Comparison of ENCODE assay signal across 8 cellular contexts in genomic region chr11:61947486-61948210, GRCh38. TPM values are rescaled to one million over a fixed set of nuclear protein-coding genes. Genes with fewer than 3 reads are reported as not detected.
A peak's percentile ranks its signal among the peaks of the same experiment; 100 is the strongest.
DNase-seq lines count a peak whose midpoint lies in the region; ATAC-seq and TF ChIP-seq lines count a peak whose summit lies in the region.

No MANE protein-coding gene starts in this region.

- H3K27ac Mint-ChIP-seq in activated naive CD8-positive, alpha-beta T cell treated with anti-CD3 and anti-CD28 coated beads, Interleukin-2, amount 10 ng/mL, durations not matched to agents 7 days and 5 days: no peak overlapping the region
- no peak overlapping the region for H3K27ac Mint-ChIP-seq in progenitor cell of endocrine pancreas

- DNase-seq in GM12865 (ENCODE audit: low read depth) (peak; percentile 76), NCI-H1436 treated with DMSO at 0.1 percent for 48 hours (lab: John Stamatoyannopoulos, UW) (peak; percentile 31), SKM-1 treated with dmso at 0.1 percent for 144 hours (lab: John Stamatoyannopoulos, UW; ENCODE audit: unreplicated experiment) (peak; percentile 76), Right ventricle myocardium inferior (ENCODE audit: missing footprints) (peak; percentile 91), progenitor cell of endocrine pancreas (ENCODE audit: low spot score, unreplicated experiment) (peak; percentile 69)
- DNase-seq in activated naive CD8-positive, alpha-beta T cell treated with anti-CD3 and anti-CD28 coated beads, Interleukin-2, amount 10 ng/mL, durations not matched to agents 7 days and 5 days: peak; percentile 70

- peaks cover 3% of the 10 kb centered on the region for H3K27me3 Mint-ChIP-seq in activated naive CD8-positive, alpha-beta T cell treated with anti-CD3 and anti-CD28 coated beads, Interleukin-2, amount 10 ng/mL, durations not matched to agents 7 days and 5 days
- peaks cover 3% of the 10 kb centered on the region for H3K27me3 Mint-ChIP-seq in progenitor cell of endocrine pancreas

- H3K4me3 Mint-ChIP-seq in activated naive CD8-positive, alpha-beta T cell treated with anti-CD3 and anti-CD28 coated beads, Interleukin-2, amount 10 ng/mL, durations not matched to agents 7 days and 5 days: no peak overlapping the region
- no peak overlapping the region for H3K4me3 Mint-ChIP-seq in progenitor cell of endocrine pancreas (ENCODE audit: low read depth)

- POLR2A ChIA-PET in activated naive CD8-positive, alpha-beta T cell treated with anti-CD3 and anti-CD28 coated beads, Interleukin-2, amount 10 ng/mL, durations not matched to agents 7 days and 5 days (lab: Charles Lee): interaction anchor here (1.0 to 1.5 kb wide), 3 partner anchors 20 to 155 kb away, joined by 3 to 4 read pairs (median 3); partner anchors contain the start of genes FEN1, FTH1 and TMEM258

- no peak overlapping the region for H3K4me3 ChIP-seq in GM12865 (ENCODE audit: low read depth, low read length)

- H3K4me1 Mint-ChIP-seq in activated naive CD8-positive, alpha-beta T cell treated with anti-CD3 and anti-CD28 coated beads, Interleukin-2, amount 10 ng/mL, durations not matched to agents 7 days and 5 days: no peaks in the 10 kb centered on the region
- no peaks in the 10 kb centered on the region for H3K4me1 Mint-ChIP-seq in progenitor cell of endocrine pancreas (ENCODE audit: low read depth)

- peak; percentile 70 for ATAC-seq in activated naive CD8-positive, alpha-beta T cell treated with anti-CD3 and anti-CD28 coated beads, Interleukin-2, amount 10 ng/mL, durations not matched to agents 7 days and 5 days (ENCODE audit: low read depth)
- ATAC-seq in Right ventricle myocardium inferior: peak; percentile 79
- no peak for ATAC-seq in HG03354 (IDR thresholded peaks at IDR 0.05; ENCODE audit: poor library complexity, severe bottlenecking, unreplicated experiment)
- ATAC-seq in GM18517 (IDR thresholded peaks at IDR 0.05; ENCODE audit: unreplicated experiment): no peak

- H3K36me3 Mint-ChIP-seq in activated naive CD8-positive, alpha-beta T cell treated with anti-CD3 and anti-CD28 coated beads, Interleukin-2, amount 10 ng/mL, durations not matched to agents 7 days and 5 days: no peaks in the 10 kb centered on the region
- H3K36me3 Mint-ChIP-seq in progenitor cell of endocrine pancreas (ENCODE audit: insufficient read depth): no peaks in the 10 kb centered on the region

- intact Hi-C loops in Right ventricle myocardium inferior (cut with DNase I): loop anchor here (1.0 to 5.0 kb wide), 4 partner anchors 48 to 150 kb away; no protein-coding TSS in a partner anchor

- TF ChIP-seq CTCF in GM12865 (IDR thresholded peaks at IDR 0.05; ENCODE audit: insufficient read depth, low read depth, low read length, missing control alignments) (peak; percentile 97), progenitor cell of endocrine pancreas (IDR thresholded peaks at IDR 0.05; ENCODE audit: unreplicated experiment) (peak; percentile 92)

- H3K9me3 Mint-ChIP-seq in activated naive CD8-positive, alpha-beta T cell treated with anti-CD3 and anti-CD28 coated beads, Interleukin-2, amount 10 ng/mL, durations not matched to agents 7 days and 5 days: no peaks in the 10 kb centered on the region
- H3K9me3 Mint-ChIP-seq in progenitor cell of endocrine pancreas (ENCODE audit: low read depth): no peaks in the 10 kb centered on the region

RNA-seq across cellular contexts. Expression of gene BEST1, which starts 2.5 kb away (rescaled TPM):
- total RNA-seq in activated naive CD8-positive, alpha-beta T cell treated with anti-CD3 and anti-CD28 coated beads, Interleukin-2, amount 10 ng/mL, durations not matched to agents 7 days and 5 days: under 1 TPM; 0.20 to 0.30 TPM
- total RNA-seq in Right ventricle myocardium inferior (1.9 TPM), progenitor cell of endocrine pancreas (0.34 and 0.44 TPM in 2 replicates)

RNA-seq across cellular contexts. Expression of gene FTH1, which starts 19.8 kb away (rescaled TPM):
- total RNA-seq in activated naive CD8-positive, alpha-beta T cell treated with anti-CD3 and anti-CD28 coated beads, Interleukin-2, amount 10 ng/mL, durations not matched to agents 7 days and 5 days: 100 to 1,000 TPM; 793 to 808 TPM
- total RNA-seq in Right ventricle myocardium inferior: 2,493 TPM
- total RNA-seq in progenitor cell of endocrine pancreas: 1,669 and 1,699 TPM in 2 replicates

RNA-seq across cellular contexts. Expression of gene RAB3IL1, which starts 30.3 kb away (rescaled TPM):
- total RNA-seq in activated naive CD8-positive, alpha-beta T cell treated with anti-CD3 and anti-CD28 coated beads, Interleukin-2, amount 10 ng/mL, durations not matched to agents 7 days and 5 days: 1 to 10 TPM in 1 of 2 experiments, under 1 TPM in 1; 0.28 to 1.6 TPM
- total RNA-seq in Right ventricle myocardium inferior (14.0 TPM), progenitor cell of endocrine pancreas (0.53 and 0.67 TPM in 2 replicates)

RNA-seq across cellular contexts. Expression of gene FADS3, which starts 56.3 kb away (rescaled TPM):
- total RNA-seq in activated naive CD8-positive, alpha-beta T cell treated with anti-CD3 and anti-CD28 coated beads, Interleukin-2, amount 10 ng/mL, durations not matched to agents 7 days and 5 days: 1 to 10 TPM; 4.7 TPM
- total RNA-seq in Right ventricle myocardium inferior (113 TPM), progenitor cell of endocrine pancreas (21.2 and 23.7 TPM in 2 replicates)

Comparison
In these comparisons a context has a peak if more than half of its experiments do, and no peak if none do; other contexts are left out.
1. DNase-seq: peak in every context shown above with its lines; median percentile 91 in Right ventricle myocardium inferior; 76 in GM12865; 76 in SKM-1 treated with dmso at 0.1 percent for 144 hours; 70 in activated naive CD8-positive, alpha-beta T cell treated with anti-CD3 and anti-CD28 coated beads, Interleukin-2, amount 10 ng/mL, durations not matched to agents 7 days and 5 days; 69 in progenitor cell of endocrine pancreas; 31 in NCI-H1436 treated with DMSO at 0.1 percent for 48 hours.
2. ATAC-seq: peak in activated naive CD8-positive, alpha-beta T cell treated with anti-CD3 and anti-CD28 coated beads, Interleukin-2, amount 10 ng/mL, durations not matched to agents 7 days and 5 days (single experiment) and Right ventricle myocardium inferior (single experiment); none in HG03354 (single experiment) and GM18517 (single experiment).